Comparison of ENCODE assay signal across 8 cellular contexts in the genomic region with DNA sequence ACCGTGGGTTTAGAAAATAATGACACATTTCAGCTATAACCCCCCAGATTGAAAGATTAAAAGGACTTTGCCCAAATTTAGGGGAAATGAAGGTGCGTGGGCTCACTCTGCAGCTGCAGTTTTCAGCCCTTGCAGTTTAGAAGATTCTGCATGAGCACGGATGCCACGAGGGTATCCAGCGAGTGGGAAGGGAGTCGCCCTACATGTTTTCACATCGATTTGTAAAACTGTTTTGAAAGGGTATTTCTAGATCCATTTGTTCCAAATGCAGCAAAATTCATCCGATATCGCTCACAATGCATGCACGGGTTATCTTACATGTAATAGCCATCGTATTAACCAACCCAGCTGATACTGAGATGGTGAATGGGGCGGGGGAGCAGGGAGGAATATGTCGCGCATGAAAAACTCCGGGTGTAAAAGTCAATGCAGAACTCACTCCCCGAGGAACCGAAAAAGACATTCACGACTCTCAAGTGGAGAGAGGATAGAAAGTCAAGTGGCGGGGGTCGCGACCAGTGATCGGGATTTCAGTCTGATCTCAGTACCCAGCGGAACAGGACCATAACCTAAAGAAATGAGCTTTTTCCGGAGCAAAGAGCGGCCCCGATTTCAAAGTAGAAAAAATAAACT. TPM values are rescaled to one million over a fixed set of nuclear protein-coding genes. Genes with fewer than 3 reads are reported as not detected.
DNase-seq lines count a peak whose midpoint lies in the region; ATAC-seq and TF ChIP-seq lines count a peak whose summit lies in the region.

No MANE protein-coding gene starts in this region.

- no peaks in the 10 kb centered on the region for H3K9me3 ChIP-seq in iPS-18a (ENCODE audit: control insufficient read depth, low read depth, low read length)
- no peaks in the 10 kb centered on the region for H3K9me3 ChIP-seq in spleen

- peak; percentile 63 for DNase-seq in stimulated activated CD4-positive, alpha-beta T cell treated with anti-CD3 and anti-CD28 coated beads, Interleukin-15, amount 100 ng/mL, for 24 hours
- DNase-seq in stimulated activated CD4-positive, alpha-beta T cell treated with anti-CD3 and anti-CD28 coated beads, Interleukin-1b, Interleukin-23, amount 100 ng/mL, for 48 hours, result no peak
- peak; percentile 77 for DNase-seq in activated effector memory CD4-positive, alpha-beta T cell treated with anti-CD3 and anti-CD28 coated beads, Interleukin-2, amount 50 U/mL, for 16 hours
- peak; percentile 78 for DNase-seq in spleen
- no peak for DNase-seq in AG20443 (ENCODE audit: low spot score)

- 1 to 2% (median 2%) methylated on average over 26 of the region's 26 CpGs for WGBS in spleen, 5 donors

- H3K27me3 ChIP-seq in iPS-18a (ENCODE audit: control insufficient read depth, insufficient read depth, low read length) (peaks cover 51% of the 10 kb centered on the region), spleen (replicated peaks in 1 of 7) (peaks cover 0 to 74% (median 47%) of the 10 kb centered on the region in 7 donors)

- H3K4me3 ChIP-seq in iPS-18a (ENCODE audit: low read length) (peak overlapping the region; percentile 87), spleen (peak overlapping the region; percentile 32 to 74 (median 66))

- H3K36me3 ChIP-seq in iPS-18a (ENCODE audit: control insufficient read depth, low read depth, low read length) (no peaks in the 10 kb centered on the region), spleen (no peaks in the 10 kb centered on the region)

- H3K27ac ChIP-seq in iPS-18a (ENCODE audit: low read length) (no peak overlapping the region), spleen (peak overlapping the region; percentile 74 to 98 (median 92))

- TF ChIP-seq POLR2A in spleen (IDR thresholded peaks at IDR 0.05) (no peak), GM18505 (IDR thresholded peaks at IDR 0.05; ENCODE audit: borderline replicate concordance, extremely low read depth, insufficient read depth, insufficient read length) (no peak)

- TF ChIP-seq CTCF in spleen (IDR thresholded peaks at IDR 0.05 in 8 of 11, conservative IDR thresholded peaks at IDR 0.05 in 3 of 11), result no peak

- intact Hi-C loops in spleen (cut with DNase I; ENCODE audit: low total_unique reads), result loop anchor here (10.0 kb wide), 1 partner anchor 134 kb away; no protein-coding TSS in a partner anchor

- H3K9ac ChIP-seq in iPS-18a (ENCODE audit: low read length), result peak overlapping the region; percentile 34

- ATAC-seq in GM18505 (IDR thresholded peaks at IDR 0.05; ENCODE audit: unreplicated experiment) (no peak), HG02763 (IDR thresholded peaks at IDR 0.05; ENCODE audit: unreplicated experiment) (no peak)

- peaks cover 15% of the 10 kb centered on the region for H3K4me1 ChIP-seq in iPS-18a (ENCODE audit: control insufficient read depth, low read depth, low read length)
- peaks cover 15 to 56% (median 49%) of the 10 kb centered on the region in 6 donors for H3K4me1 ChIP-seq in spleen

RNA-seq across cellular contexts. Expression of a gene that starts 4.9 kb away (rescaled TPM):
- total RNA-seq in spleen, result 100 to 1,000 TPM in 3 of 7 donors, 10 to 100 TPM in 4; 56.1 to 110 (median 65.1) TPM
- 10 to 100 TPM in 2 of 3 donors, 1 to 10 TPM in 1; 9.4 to 15.2 (median 13.8) TPM for polyA plus RNA-seq in spleen

RNA-seq across cellular contexts. Expression of a gene that starts 52.3 kb away (rescaled TPM):
- 10 to 100 TPM in 6 of 7 donors, 1 to 10 TPM in 1; 7.1 to 16.7 (median 12.6) TPM for total RNA-seq in spleen
- polyA plus RNA-seq in spleen, result 1 to 10 TPM; 4.5 to 9.0 (median 5.1) TPM

Comparison
In these comparisons a context has a peak if more than half of its experiments do, and no peak if none do; other contexts are left out.
1. DNase-seq: peak in stimulated activated CD4-positive, alpha-beta T cell treated with anti-CD3 and anti-CD28 coated beads, Interleukin-15, amount 100 ng/mL, for 24 hours (single experiment), activated effector memory CD4-positive, alpha-beta T cell treated with anti-CD3 and anti-CD28 coated beads, Interleukin-2, amount 50 U/mL, for 16 hours (single experiment) and spleen (single experiment); none in stimulated activated CD4-positive, alpha-beta T cell treated with anti-CD3 and anti-CD28 coated beads, Interleukin-1b, Interleukin-23, amount 100 ng/mL, for 48 hours (single experiment) and AG20443 (single experiment).